Comparison of ENCODE assay signal across 19 cellular contexts in genomic region chr7:35748348-35748747, GRCh38. TPM values are rescaled to one million over a fixed set of nuclear protein-coding genes. Genes with fewer than 3 reads are reported as not detected.
DNase-seq lines count a peak whose midpoint lies in the region; ATAC-seq, FAIRE-seq and TF ChIP-seq lines count a peak whose summit lies in the region.
"Had no signal": no experiment of that assay in that cellular context is flagged by ENCODE, and none has a peak within 500 bp of the region (broad histone marks: within the 10 kb centered on the region; RNA-seq: fewer than 3 reads in every experiment).

No MANE protein-coding gene starts in this region.

- H3K9me3 ChIP-seq in kidney (ENCODE audit: control insufficient read depth in 1 of 2, low read length in 2 of 2), result no peaks in the 10 kb centered on the region
- no peaks in the 10 kb centered on the region for H3K9me3 ChIP-seq in endodermal cell (ENCODE audit: control insufficient read depth, low read length)

- H3K79me2 ChIP-seq in GM23338 (replicated peaks; ENCODE audit: insufficient read depth), result no peaks in the 10 kb centered on the region

- H3K9ac ChIP-seq in kidney (ENCODE audit: low read length in 2 of 2) (no peak overlapping the region), endodermal cell (ENCODE audit: extremely low read depth, low read length, poor library complexity, severe bottlenecking) (no peak overlapping the region)

- peak; percentile 60 for DNase-seq in GM23338 (ENCODE audit: low spot score)
- no peak for DNase-seq in chondrocyte (ENCODE audit: low spot score)
- DNase-seq in kidney, result no peak
- DNase-seq in superior temporal gyrus (ENCODE audit: extremely low spot score), result peak; percentile 42
- no peak for DNase-seq in sciatic nerve (ENCODE audit: low spot score)
- no peak for DNase-seq in activated CD4-positive, alpha-beta T cell treated with anti-CD3 and anti-CD28 coated beads, Interleukin-2, amount 50 U/mL, for 1 hour
- DNase-seq in endodermal cell, result no peak
- DNase-seq in AG08395 (ENCODE audit: low spot score), result no peak
- DNase-seq: Calu3; CD4-positive, alpha-beta T cell; DMS79 treated with DMSO at 0.1 percent for 48 hours; GF-D8; MV-4-11; NCI-H1417 treated with DMSO at 0.1 percent for 48 hours; NCI-H2029 treated with DMSO at 0.1 percent for 48 hours; NCI-H510A treated with DMSO at 0.1 percent for 48 hours; SHP77 treated with DMSO at 0.1 percent for 48 hours had no signal

- no peaks in the 10 kb centered on the region for H3K36me3 Mint-ChIP-seq in GM23338 (ENCODE audit: low read depth)
- no peaks in the 10 kb centered on the region for H3K36me3 Mint-ChIP-seq in chondrocyte (ENCODE audit: low read depth)
- no peaks in the 10 kb centered on the region for H3K36me3 Mint-ChIP-seq in endodermal cell (ENCODE audit: low read depth)

- H3K4me3 ChIP-seq in GM23338, result no peak overlapping the region
- H3K4me3 ChIP-seq in kidney (ENCODE audit: low read length in 2 of 2), result no peak overlapping the region
- H3K4me3 ChIP-seq in endodermal cell (ENCODE audit: low read length), result no peak overlapping the region

- H3K27ac Mint-ChIP-seq in GM23338 (no peak overlapping the region), chondrocyte (ENCODE audit: unreplicated experiment) (peak overlapping the region; percentile 89), endodermal cell (no peak overlapping the region)
- H3K27ac Mint-ChIP-seq: B cell; CD4-positive, alpha-beta T cell had no signal

- H3K27me3 ChIP-seq in GM23338 (ENCODE audit: insufficient read depth), result no peaks in the 10 kb centered on the region
- H3K27me3 ChIP-seq in endodermal cell (ENCODE audit: control insufficient read depth, insufficient read depth, low read length, poor library complexity, severe bottlenecking), result no peaks in the 10 kb centered on the region

- H3F3A ChIP-seq in GM23338 (replicated peaks; ENCODE audit: low read depth), result no peaks in the 10 kb centered on the region

- H3K4me1 Mint-ChIP-seq in GM23338 (peaks cover 20% of the 10 kb centered on the region; the same call in 2 of the 3 replicates), chondrocyte (ENCODE audit: low read depth) (peaks cover 52% of the 10 kb centered on the region), endodermal cell (no peaks in the 10 kb centered on the region)
- H3K4me1 Mint-ChIP-seq: B cell had no signal

- H3K9me2 ChIP-seq in GM23338 (ENCODE audit: insufficient read depth), result peaks cover 15% of the 10 kb centered on the region

- TF ChIP-seq CTCF in GM23338 (conservative IDR thresholded peaks at IDR 0.05; ENCODE audit: low read depth in 2 of 2), result no peak
- no peak for TF ChIP-seq CTCF in chondrocyte (IDR thresholded peaks at IDR 0.05)
- no peak for TF ChIP-seq CTCF in kidney (IDR thresholded peaks at IDR 0.05; ENCODE audit: borderline replicate concordance, extremely low read depth, insufficient read depth)
- no peak for TF ChIP-seq CTCF in endodermal cell (conservative IDR thresholded peaks at IDR 0.05)

- H3K27me3 Mint-ChIP-seq in GM23338 (ENCODE audit: insufficient read depth, low read depth, poor library complexity) (no peaks in the 10 kb centered on the region), chondrocyte (ENCODE audit: low read depth) (no peaks in the 10 kb centered on the region), endodermal cell (ENCODE audit: insufficient read depth) (peaks cover 2% of the 10 kb centered on the region)
- H3K27me3 Mint-ChIP-seq: B cell; CD4-positive, alpha-beta T cell had no signal

- peak; percentile 29; the same call in 2 of the 3 replicates for ATAC-seq in GM23338
- ATAC-seq in sciatic nerve, result no peak
- ATAC-seq: HCT116 had no signal

- H3K27ac ChIP-seq in GM23338 (ENCODE audit: low read depth), result no peak overlapping the region; the same call in 1 of the 2 replicates
- no peak overlapping the region for H3K27ac ChIP-seq in kidney (ENCODE audit: low read depth in 2 of 2, low read length in 2 of 2)
- H3K27ac ChIP-seq in endodermal cell (ENCODE audit: low read depth, low read length), result no peak overlapping the region

- peak overlapping the region; percentile 2; the same call in 1 of the 2 replicates for H2AFZ ChIP-seq in GM23338

- no peak overlapping the region for H3K4me3 Mint-ChIP-seq in GM23338
- H3K4me3 Mint-ChIP-seq in chondrocyte (ENCODE audit: unreplicated experiment), result no peak overlapping the region
- no peak overlapping the region for H3K4me3 Mint-ChIP-seq in endodermal cell
- H3K4me3 Mint-ChIP-seq: B cell; CD4-positive, alpha-beta T cell had no signal

- 0 out of 2 replicates have a peak overlapping the region, but pooled peaks have one; percentile 4 for H3K4me2 ChIP-seq in GM23338

- no peaks in the 10 kb centered on the region for H3K9me3 Mint-ChIP-seq in GM23338
- peaks cover 3% of the 10 kb centered on the region for H3K9me3 Mint-ChIP-seq in chondrocyte (ENCODE audit: low read depth)
- no peaks in the 10 kb centered on the region for H3K9me3 Mint-ChIP-seq in endodermal cell
- H3K9me3 Mint-ChIP-seq: CD4-positive, alpha-beta T cell had no signal

- H3K4me1 ChIP-seq in GM23338 (ENCODE audit: insufficient read depth) (peaks cover 36% of the 10 kb centered on the region), kidney (ENCODE audit: control insufficient read depth in 1 of 2, insufficient read depth in 1 of 2, low read depth in 1 of 2, low read length in 2 of 2) (no peaks in the 10 kb centered on the region), endodermal cell (ENCODE audit: control insufficient read depth, insufficient read depth, low read length) (no peaks in the 10 kb centered on the region)

- no peaks in the 10 kb centered on the region for H4K20me1 ChIP-seq in GM23338 (replicated peaks; ENCODE audit: insufficient read depth)

- WGBS in endodermal cell (ENCODE audit: insufficient coverage in 1 of 2, insufficient read length in 1 of 2), 2 experiments, result 92 to 100% methylated on average over 1 of the region's 1 CpG

- H3K36me3 ChIP-seq in GM23338 (ENCODE audit: insufficient read depth) (no peaks in the 10 kb centered on the region), kidney (ENCODE audit: control insufficient read depth in 1 of 2, insufficient read depth in 2 of 2, low read length in 2 of 2) (peaks cover 0 to 4% of the 10 kb centered on the region in 2 donors), endodermal cell (ENCODE audit: control insufficient read depth, insufficient read depth, low read length) (no peaks in the 10 kb centered on the region)

- intact Hi-C loops in kidney (cut with DNase I) (no loop called here), sciatic nerve (cut with DNase I) (no loop called here)

- peak; percentile 3 for FAIRE-seq in kidney (lab: Jason Lieb, UNC)

TF ChIP-seq in GM23338, 12 proteins besides CTCF, POLR2A, EP300 and RAD21:
- no peak for TF ChIP-seq NANOG (IDR thresholded peaks at IDR 0.05; ENCODE audit: borderline replicate concordance)
- no peak for TF ChIP-seq JUNB (IDR thresholded peaks at IDR 0.05; ENCODE audit: unreplicated experiment)
TF ChIP-seq in GM23338: peak in this region for 0.

RNA-seq across cellular contexts. Expression of gene SEPTIN7, which starts 52.5 kb away (rescaled TPM):
- total RNA-seq in GM23338 (2014; rRNA removed; shearing (Covaris generic)), result 210 and 214 TPM in 2 replicates
- 475 and 499 TPM in 2 replicates for polyA plus RNA-seq in GM23338 (2016; fragmentation: Nextera tagmentation; extraction: Ambion mirVana)
- 380 to 386 TPM (median 383 TPM) in 3 replicates for total RNA-seq in chondrocyte
- 189 TPM for total RNA-seq in kidney
- polyA plus RNA-seq in kidney (ENCODE audit: insufficient read depth, low read depth, low replicate concordance), result 125 TPM
- total RNA-seq in sciatic nerve, result 267 TPM
- 100 to 1,000 TPM; 206 to 216 TPM for total RNA-seq in endodermal cell
- polyA plus RNA-seq in endodermal cell (2013, experiment 1 of 2), result 323 TPM
- 327 TPM for polyA plus RNA-seq in endodermal cell (2013, experiment 2 of 2)

RNA-seq across cellular contexts. Expression of gene HERPUD2, which starts 53.4 kb away (rescaled TPM):
- 7.7 and 12.0 TPM in 2 replicates for total RNA-seq in GM23338 (2014; rRNA removed; shearing (Covaris generic))
- polyA plus RNA-seq in GM23338 (2016; fragmentation: Nextera tagmentation; extraction: Ambion mirVana) (6.7 and 8.0 TPM in 2 replicates), kidney (ENCODE audit: insufficient read depth, low read depth, low replicate concordance) (10.0 TPM)
- total RNA-seq in chondrocyte (24.2 to 29.9 TPM (median 28.3 TPM) in 3 replicates), kidney (28.9 TPM), sciatic nerve (33.8 TPM), endodermal cell (10 to 100 TPM; 24.2 to 30.1 TPM)
- polyA plus RNA-seq in endodermal cell (2013, experiment 1 of 2), result 33.8 TPM
- polyA plus RNA-seq in endodermal cell (2013, experiment 2 of 2), result 36.4 TPM

Comparison
In these comparisons a context has a peak if more than half of its experiments do, and no peak if none do; other contexts are left out.
1. DNase-seq: peak in GM23338 (single experiment) and superior temporal gyrus (single experiment); none in chondrocyte (single experiment), kidney (single experiment), sciatic nerve (single experiment), activated CD4-positive, alpha-beta T cell treated with anti-CD3 and anti-CD28 coated beads, Interleukin-2, amount 50 U/mL, for 1 hour (single experiment), endodermal cell (single experiment) and AG08395 (single experiment).